ENCODE assay signal across 17 cellular contexts in genomic region chr7:69190738-69191137, GRCh38.
"Had no signal": no experiment of that assay in that cellular context is flagged by ENCODE, and none has a peak within 500 bp of the region (broad histone marks: within the 10 kb centered on the region; RNA-seq: fewer than 3 reads in every experiment).

No MANE protein-coding gene starts in this region.

- H3K4me2 ChIP-seq: smooth muscle cell had no signal

- DNase-seq: activated CD4-positive, alpha-beta T cell treated with anti-CD3 and anti-CD28 coated beads for 1 hour; activated CD4-positive, alpha-beta T cell treated with anti-CD3 and anti-CD28 coated beads, Interleukin-2, amount 50 U/mL, for 4 hours; activated gamma-delta T cell; activated T-cell treated with anti-CD3 and anti-CD28 coated beads, Interleukin-2, amount 50 U/mL, for 72 hours; effector memory CD8-positive, alpha-beta T cell; foreskin fibroblast; left lung; occipital lobe; stimulated activated CD4-positive, alpha-beta T cell treated with anti-CD3 and anti-CD28 coated beads, Interleukin-4, amount 100 ng/mL, for 1 hour; stimulated activated naive CD8-positive, alpha-beta T cell treated with anti-CD3 and anti-CD28 coated beads, Interleukin-15, amount 100 ng/mL, for 72 hours; T-helper 17 cell; trophoblast cell; WERI-Rb-1 had no signal

- FAIRE-seq: astrocyte, keratinocyte had no signal

- H3K27ac ChIP-seq: left lung, suprapubic skin, WERI-Rb-1 had no signal

- H3K36me3 ChIP-seq: left lung, suprapubic skin, WERI-Rb-1 had no signal

- ATAC-seq: activated T-cell treated with anti-CD3 and anti-CD28 coated beads, Interleukin-2, amount 50 U/mL, for 72 hours; effector memory CD8-positive, alpha-beta T cell; left lung; stimulated activated naive CD8-positive, alpha-beta T cell treated with anti-CD3 and anti-CD28 coated beads, Interleukin-15, amount 100 ng/mL, for 72 hours; T-helper 17 cell had no signal

- H3K27me3 ChIP-seq: left lung, suprapubic skin had no signal

- H3K4me1 ChIP-seq: left lung, suprapubic skin had no signal

- H3K9me3 ChIP-seq: suprapubic skin had no signal

- H3K4me3 ChIP-seq: left lung, smooth muscle cell, suprapubic skin had no signal
